ENCODE assay signal across 10 cellular contexts in genomic region chr19:48506138-48506733, GRCh38. TPM values are rescaled to one million over a fixed set of nuclear protein-coding genes. Genes with fewer than 3 reads are reported as not detected.
DNase-seq lines count a peak whose midpoint lies in the region; ATAC-seq and TF ChIP-seq lines count a peak whose summit lies in the region.
"Had no signal": no experiment of that assay in that cellular context is flagged by ENCODE, and none has a peak within 500 bp of the region (broad histone marks: within the 10 kb centered on the region; RNA-seq: fewer than 3 reads in every experiment).

No MANE protein-coding gene starts in this region.

- H3K27ac ChIP-seq in VCaP, result no peak overlapping the region

- ATAC-seq in HG02588 (IDR thresholded peaks at IDR 0.05; ENCODE audit: unreplicated experiment) (no peak), GM18868 (IDR thresholded peaks at IDR 0.05; ENCODE audit: unreplicated experiment) (no peak)

- DNase-seq in NCI-H345 (lab: John Stamatoyannopoulos, UW) (peak; percentile 24), NCI-H345 treated with DMSO at 0.1 percent for 48 hours (lab: John Stamatoyannopoulos, UW; ENCODE audit: unreplicated experiment) (no peak), M059J (ENCODE audit: low read depth) (peak; percentile 64), kidney tubule cell (ENCODE audit: low spot score) (peak; percentile 72), superior temporal gyrus (ENCODE audit: extremely low spot score) (no peak)

- TF ChIP-seq CTCF in VCaP (conservative IDR thresholded peaks at IDR 0.05), result peak; percentile 70

RNA-seq across cellular contexts. Expression of gene LMTK3, which starts 5.4 kb away (rescaled TPM):
- total RNA-seq in M059J (2014; rRNA removed; shearing (Covaris generic)), result 0.17 TPM in 1 of 2 replicates, not detected in the other

RNA-seq across cellular contexts. Expression of gene CYTH2, which starts 37.1 kb away (rescaled TPM):
- total RNA-seq in M059J (2014; rRNA removed; shearing (Covaris generic)), result 33.5 and 63.4 TPM in 2 replicates

RNA-seq across cellular contexts. Expression of gene SULT2B1, which starts 45.7 kb away (rescaled TPM):
- total RNA-seq in M059J (2014; rRNA removed; shearing (Covaris generic)), result not detected in 2 replicates
- total RNA-seq: Daoy, pulmonary artery endothelial cell had no signal

RNA-seq across cellular contexts. Expression of gene KCNJ14, which starts 50.9 kb away (rescaled TPM):
- total RNA-seq in M059J (2014; rRNA removed; shearing (Covaris generic)), result 0.02 and 0.47 TPM in 2 replicates

Comparison
In these comparisons a context has a peak if more than half of its experiments do, and no peak if none do; other contexts are left out.
1. DNase-seq: peak in NCI-H345 (single experiment), M059J (single experiment) and kidney tubule cell (single experiment); none in NCI-H345 treated with DMSO at 0.1 percent for 48 hours (single experiment) and superior temporal gyrus (single experiment).